In the genomic region with DNA sequence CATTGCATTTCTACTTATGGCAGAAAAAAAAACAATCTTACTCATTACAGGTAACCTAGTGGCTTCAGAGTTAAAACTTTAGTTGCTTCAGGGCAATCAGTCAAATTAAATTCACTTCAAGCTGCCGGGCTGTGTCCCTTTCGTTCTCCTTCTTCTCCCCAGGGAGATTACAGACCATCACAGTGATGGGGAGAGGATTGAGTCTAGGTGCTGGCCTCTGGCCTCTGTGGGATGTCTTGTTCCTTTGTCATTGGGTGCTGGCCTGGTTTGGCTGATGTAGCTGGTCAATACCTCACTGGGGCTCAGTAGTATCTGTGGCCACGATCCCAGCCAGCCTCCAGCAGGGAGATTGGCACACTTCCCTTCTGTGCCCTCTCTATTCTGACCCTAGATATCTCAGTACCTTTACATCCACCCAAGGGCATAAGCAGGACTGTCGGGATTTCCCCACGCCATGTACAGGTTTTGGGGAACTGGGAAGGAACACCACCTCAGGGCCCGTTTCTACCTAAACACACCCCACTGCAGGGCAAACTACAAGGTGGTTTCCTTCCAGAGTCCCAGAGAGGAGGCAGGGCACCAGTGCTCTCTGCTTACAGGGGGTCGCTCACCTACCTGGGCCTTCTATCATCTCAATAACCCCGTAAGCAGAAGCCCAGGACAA, we compare ENCODE assay signal across 14 cellular contexts. TPM values are rescaled to one million over a fixed set of nuclear protein-coding genes. Genes with fewer than 3 reads are reported as not detected.
DNase-seq lines count a peak whose midpoint lies in the region; ATAC-seq and TF ChIP-seq lines count a peak whose summit lies in the region.
"Had no signal": no experiment of that assay in that cellular context is flagged by ENCODE, and none has a peak within 500 bp of the region (broad histone marks: within the 10 kb centered on the region; RNA-seq: fewer than 3 reads in every experiment).

No MANE protein-coding gene starts in this region.

- H2BK5ac ChIP-seq in mesenchymal stem cell (ENCODE audit: low read depth, low read length, poor library complexity, severe bottlenecking), result no peak overlapping the region

- peak overlapping the region in 1 of 2 experiments; percentile 35 for H2BK12ac ChIP-seq in mesenchymal stem cell (ENCODE audit: low read length in 2 of 2)

- no peak overlapping the region for H4K8ac ChIP-seq in mesenchymal stem cell (ENCODE audit: low read length)

- H3K18ac ChIP-seq in mesenchymal stem cell (ENCODE audit: low read depth in 1 of 2, low read length in 2 of 2), result no peak overlapping the region

- H3K79me1 ChIP-seq in mesenchymal stem cell (replicated peaks; ENCODE audit: low read length, poor library complexity, severe bottlenecking), result peaks cover 35% of the 10 kb centered on the region

- DNase-seq in heart left ventricle (no peak), right atrium auricular region (ENCODE audit: low spot score) (no peak), mesenchymal stem cell (no peak), H7 (no peak), Ammon's horn (ENCODE audit: low spot score) (no peak), NCI-H2107 (lab: John Stamatoyannopoulos, UW) (no peak)
- DNase-seq: activated gamma-delta T cell; NCI-H187 treated with DMSO at 0.1 percent for 48 hours; stimulated activated CD4-positive, alpha-beta T cell treated with anti-CD3 and anti-CD28 coated beads, Interleukin-2, amount 100 ng/mL, for 24 hours; WERI-Rb-1 had no signal

- no peak overlapping the region for H2BK120ac ChIP-seq in mesenchymal stem cell (ENCODE audit: low read depth, low read length)

- peaks cover 0 to 86% (median 48%) of the 10 kb centered on the region in 12 donors for H3K4me1 ChIP-seq in heart left ventricle
- peaks cover 0 to 48% of the 10 kb centered on the region in 2 donors for H3K4me1 ChIP-seq in right atrium auricular region
- H3K4me1 ChIP-seq in mesenchymal stem cell (ENCODE audit: control insufficient read depth, insufficient read depth, low read depth, low read length), result peaks cover 2% of the 10 kb centered on the region

- H4K91ac ChIP-seq in mesenchymal stem cell (ENCODE audit: low read length), result peak overlapping the region; percentile 32

- H3K4me3 ChIP-seq in heart left ventricle (no peak overlapping the region), right atrium auricular region (no peak overlapping the region), mesenchymal stem cell (ENCODE audit: insufficient read depth in 1 of 2, low read depth in 1 of 2, low read length in 2 of 2) (no peak overlapping the region), H7 (ENCODE audit: insufficient read depth, low read depth, low read length) (no peak overlapping the region)
- H3K4me3 ChIP-seq: coronary artery had no signal

- no peak overlapping the region for H3K4ac ChIP-seq in mesenchymal stem cell (ENCODE audit: low read depth in 1 of 2, low read length in 2 of 2)

- H3K27ac ChIP-seq in heart left ventricle (peak overlapping the region in 1 of 12 donors; percentile 40), right atrium auricular region (peak overlapping the region in 1 of 2 donors; percentile 4), angular gyrus (ENCODE audit: low read depth, low read length) (peak overlapping the region; percentile 49), mesenchymal stem cell (ENCODE audit: low read length, poor library complexity, severe bottlenecking) (no peak overlapping the region)
- H3K27ac ChIP-seq: HL-60, WERI-Rb-1 had no signal

- no peak overlapping the region for H3K4me2 ChIP-seq in mesenchymal stem cell (ENCODE audit: low read length, poor library complexity, severe bottlenecking)

- no peak for TF ChIP-seq CTCF in heart left ventricle (IDR thresholded peaks at IDR 0.05)
- TF ChIP-seq CTCF in right atrium auricular region (IDR thresholded peaks at IDR 0.05), result no peak

- H2BK15ac ChIP-seq in mesenchymal stem cell (ENCODE audit: low read depth, poor library complexity, severe bottlenecking), result no peak overlapping the region

- H3K9ac ChIP-seq in mesenchymal stem cell (ENCODE audit: low read length), result no peak overlapping the region

- H3K9me3 ChIP-seq in heart left ventricle (no peaks in the 10 kb centered on the region), right atrium auricular region (no peaks in the 10 kb centered on the region), mesenchymal stem cell (ENCODE audit: control insufficient read depth, low read length) (no peaks in the 10 kb centered on the region)

- no peak for TF ChIP-seq POLR2A in heart left ventricle (IDR thresholded peaks at IDR 0.05)

- H3K36me3 ChIP-seq in heart left ventricle (no peaks in the 10 kb centered on the region), right atrium auricular region (no peaks in the 10 kb centered on the region), mesenchymal stem cell (ENCODE audit: control insufficient read depth in 1 of 2, insufficient read depth in 2 of 2, low read depth in 1 of 2, low read length in 2 of 2) (peaks cover 0 to 18% of the 10 kb centered on the region in 2 experiments), H7 (replicated peaks; ENCODE audit: control insufficient read depth, insufficient read depth, low read length) (no peaks in the 10 kb centered on the region)
- H3K36me3 ChIP-seq: WERI-Rb-1 had no signal

- 65 to 70% (median 65%) methylated on average over 8 of the region's 8 CpGs for WGBS in heart left ventricle, 4 donors
- WGBS in mesenchymal stem cell, result 93% methylated on average over 8 of the region's 8 CpGs

- no peak overlapping the region for H3K23ac ChIP-seq in mesenchymal stem cell (ENCODE audit: low read length in 2 of 2)

- intact Hi-C loops in heart left ventricle (cut with DNase I), result no loop called here

- H3K14ac ChIP-seq in mesenchymal stem cell (ENCODE audit: low read length in 2 of 2), result no peak overlapping the region

- H3K27me3 ChIP-seq in heart left ventricle (no peaks in the 10 kb centered on the region), right atrium auricular region (no peaks in the 10 kb centered on the region), mesenchymal stem cell (ENCODE audit: control insufficient read depth in 1 of 2, insufficient read depth in 1 of 2, low read length in 2 of 2) (no peaks in the 10 kb centered on the region), H7 (ENCODE audit: control insufficient read depth, insufficient read depth, low read length) (no peaks in the 10 kb centered on the region)

- H2AK5ac ChIP-seq in mesenchymal stem cell (ENCODE audit: low read length, severe bottlenecking), result no peak overlapping the region

- no peak overlapping the region for H2AFZ ChIP-seq in mesenchymal stem cell (ENCODE audit: low read depth, low read length)

- ATAC-seq in heart left ventricle, result peak in 3 of 4 donors; percentile 11 to 53 (median 34)
- no peak for ATAC-seq in HG03378 (IDR thresholded peaks at IDR 0.05; ENCODE audit: unreplicated experiment)

RNA-seq across cellular contexts. Expression of a gene that starts 15.4 kb away (rescaled TPM):
- total RNA-seq in heart left ventricle (10 to 100 TPM; 28.1 to 72.4 (median 56.6) TPM), right atrium auricular region (10 to 100 TPM; 78.9 to 98.7 TPM)
- polyA plus RNA-seq in heart left ventricle, result 10 to 100 TPM; 14.7 to 29.4 TPM
- polyA plus RNA-seq in mesenchymal stem cell (2013, experiment 1 of 2), result 44.0 TPM
- polyA plus RNA-seq in mesenchymal stem cell (2013, experiment 2 of 2), result 45.8 TPM
- total RNA-seq in H7 (2014; rRNA removed; shearing (Covaris generic)), result 45.4 and 85.7 TPM in 2 replicates
